ENCODE assay signal across 16 cellular contexts in the genomic region with DNA sequence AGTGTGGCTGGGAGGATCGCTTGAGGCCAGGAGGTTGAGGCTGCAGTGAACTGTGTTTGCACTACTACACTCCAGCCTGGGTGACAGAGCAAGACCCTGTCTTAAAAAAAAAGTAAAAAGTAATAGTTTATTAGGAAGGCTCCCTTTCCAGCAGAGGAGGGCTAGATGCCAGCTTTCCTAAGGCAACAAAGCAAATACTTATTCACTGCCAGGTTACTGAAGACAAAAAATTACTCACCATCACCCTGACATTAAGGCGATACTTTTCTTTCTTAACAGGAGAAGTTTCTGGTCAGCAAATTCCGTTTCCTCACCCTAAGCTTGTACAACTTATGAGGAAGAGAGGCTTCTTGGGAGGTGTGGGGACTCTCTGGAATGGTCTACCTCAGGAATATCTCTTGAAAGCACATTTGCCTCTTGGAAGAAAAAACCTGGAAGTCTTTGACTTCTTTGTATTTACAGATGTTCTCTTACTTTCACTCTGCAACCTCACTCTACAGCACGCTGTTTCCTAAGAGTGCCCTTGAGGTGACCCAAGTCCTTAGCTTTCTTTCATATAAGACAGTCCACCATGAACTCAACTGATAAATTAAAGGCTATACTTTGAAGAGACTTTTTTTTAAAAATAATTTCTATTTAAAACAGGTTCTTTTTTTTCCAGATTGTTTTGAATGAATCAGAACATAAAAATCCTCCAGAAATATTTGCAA. TPM values are rescaled to one million over a fixed set of nuclear protein-coding genes. Genes with fewer than 3 reads are reported as not detected.
DNase-seq lines count a peak whose midpoint lies in the region; ATAC-seq and TF ChIP-seq lines count a peak whose summit lies in the region.
"Had no signal": no experiment of that assay in that cellular context is flagged by ENCODE, and none has a peak within 500 bp of the region (broad histone marks: within the 10 kb centered on the region; RNA-seq: fewer than 3 reads in every experiment).

No MANE protein-coding gene starts in this region.

- TF ChIP-seq CTCF in astrocyte of the cerebellum (IDR thresholded peaks at IDR 0.05; ENCODE audit: low read depth, low read length, missing control alignments) = no peak
- TF ChIP-seq CTCF in gastroesophageal sphincter (IDR thresholded peaks at IDR 0.05) = no peak

- no peak for TF ChIP-seq POLR2A in gastroesophageal sphincter (IDR thresholded peaks at IDR 0.05)

- in situ Hi-C loops in astrocyte of the cerebellum (cut with HindIII; ENCODE audit: low sequenced_read_pairs) = no loop called here

- ATAC-seq in gastroesophageal sphincter = peak; percentile 21
- ATAC-seq: Right ventricle myocardium inferior had no signal

- peak overlapping the region in 3 of 4 donors; percentile 27 to 65 (median 64) for H3K27ac ChIP-seq in gastroesophageal sphincter

- no peak overlapping the region for H3K4me3 ChIP-seq in astrocyte of the cerebellum (ENCODE audit: low read depth, low read length)
- no peak overlapping the region for H3K4me3 ChIP-seq in gastroesophageal sphincter

- H3K27me3 ChIP-seq in gastroesophageal sphincter = no peaks in the 10 kb centered on the region

- H3K9me3 ChIP-seq in gastroesophageal sphincter = no peaks in the 10 kb centered on the region

- WGBS in gastroesophageal sphincter (ENCODE audit: low coverage in 1 of 2), 2 donors = 36 to 41% methylated on average over 4 of the region's 4 CpGs

- no peaks in the 10 kb centered on the region for H3K36me3 ChIP-seq in gastroesophageal sphincter

- DNase-seq in GM03348 (ENCODE audit: low spot score) (peak; percentile 38), astrocyte of the cerebellum (ENCODE audit: low read depth) (peak; percentile 34), stromal cell of bone marrow (ENCODE audit: low read depth) (peak; percentile 54), NCI-H524 (lab: John Stamatoyannopoulos, UW) (no peak), dedifferentiated amniotic fluid mesenchymal stem cell (ENCODE audit: extremely low spot score) (no peak), NOMO-1 (lab: John Stamatoyannopoulos, UW; ENCODE audit: unreplicated experiment in 2 of 2) (no peak)
- DNase-seq: activated CD4-positive, alpha-beta memory T cell treated with anti-CD3 and anti-CD28 coated beads for 36 hours; cerebellar nuclear complex; H9; Karpas-422; NCI-H2081 treated with DMSO at 0.1 percent for 48 hours; NCI-H82; posterior cingulate gyrus; stimulated activated CD4-positive, alpha-beta T cell treated with anti-CD3 and anti-CD28 coated beads, Interleukin-2, amount 100 ng/mL, for 24 hours had no signal

- no peak for TF ChIP-seq EP300 in gastroesophageal sphincter (IDR thresholded peaks at IDR 0.05)

- H3K4me1 ChIP-seq in gastroesophageal sphincter = peaks cover 6 to 55% (median 18%) of the 10 kb centered on the region in 3 donors

RNA-seq across cellular contexts. Expression of gene TRAF3IP2, which starts 52.9 kb away (rescaled TPM):
- 10 to 100 TPM; 18.4 to 33.4 (median 27.5) TPM for total RNA-seq in gastroesophageal sphincter

Comparison
In these comparisons a context has a peak if more than half of its experiments do, and no peak if none do; other contexts are left out.
1. DNase-seq: peak in GM03348 (single experiment), astrocyte of the cerebellum (single experiment) and stromal cell of bone marrow (single experiment); none in NCI-H524 (0 of 2), dedifferentiated amniotic fluid mesenchymal stem cell (single experiment) and NOMO-1 (0 of 2).